ENCODE assay signal across 8 cellular contexts in genomic region chr1:25696643-25697042, GRCh38.
DNase-seq lines count a peak whose midpoint lies in the region; TF ChIP-seq lines count a peak whose summit lies in the region.
"Not testable (repeated sequence)": the region's sequence is repeated elsewhere in the genome, so short reads cannot be mapped to it uniquely, and the experiment has no call there.

No MANE protein-coding gene starts in this region.

- CTCF ChIA-PET in AG04450 (lab: Charles Lee): interaction anchor here (1.6 kb wide), 1 partner anchor 99 kb away, joined by 3 read pairs; no protein-coding TSS in a partner anchor

- H3K4me1 Mint-ChIP-seq in nephron: peaks cover 70% of the 10 kb centered on the region

- H3K27me3 ChIP-seq in AG04450 (ENCODE audit: control insufficient read depth, insufficient read depth, low read length); brain microvascular endothelial cell (replicated peaks); esophagus muscularis mucosa; spleen (replicated peaks in 1 of 7); vagina: not testable (repeated sequence)

- not testable (repeated sequence) for DNase-seq in AG04450 (ENCODE audit: low read depth, low spot score); brain microvascular endothelial cell; esophagus muscularis mucosa (ENCODE audit: extremely low spot score); spleen; vagina (ENCODE audit: extremely low spot score in 2 of 2)
- DNase-seq in activated effector memory CD4-positive, alpha-beta T cell treated with anti-CD3 and anti-CD28 coated beads, Interleukin-2, amount 50 U/mL, for 16 hours: peak; percentile 2
- DNase-seq in islet precursor cell: peak; percentile 9

- H3K36me3 ChIP-seq in brain microvascular endothelial cell (replicated peaks); esophagus muscularis mucosa; spleen; vagina: not testable (repeated sequence)

- TF ChIP-seq POLR2A in esophagus muscularis mucosa (IDR thresholded peaks at IDR 0.05; ENCODE audit: low read depth); spleen (IDR thresholded peaks at IDR 0.05); vagina (IDR thresholded peaks at IDR 0.05): not testable (repeated sequence)

- POLR2A ChIA-PET in AG04450 (lab: Yijun Ruan, JAX): not testable (repeated sequence)

- not testable (repeated sequence) for H3K36me3 Mint-ChIP-seq in nephron (ENCODE audit: low read depth)

- peak overlapping the region; percentile 70 to 97 (median 84) for H3K27ac Mint-ChIP-seq in nephron

- H3K4me1 ChIP-seq in esophagus muscularis mucosa (peaks cover 75 to 95% (median 89%) of the 10 kb centered on the region in 4 donors), spleen (peaks cover 14 to 89% (median 41%) of the 10 kb centered on the region in 6 donors), vagina (peaks cover 92% of the 10 kb centered on the region)

- not testable (repeated sequence) for H3K4me3 Mint-ChIP-seq in nephron

- TF ChIP-seq CTCF in AG04450 (IDR thresholded peaks at IDR 0.05; ENCODE audit: low read depth, low read length); brain microvascular endothelial cell (IDR thresholded peaks at IDR 0.05; ENCODE audit: low read depth, low read length, missing control alignments); esophagus muscularis mucosa (IDR thresholded peaks at IDR 0.05); nephron (IDR thresholded peaks at IDR 0.05; ENCODE audit: unreplicated experiment in 3 of 3); spleen (IDR thresholded peaks at IDR 0.05 in 8 of 11, conservative IDR thresholded peaks at IDR 0.05 in 3 of 11); vagina (IDR thresholded peaks at IDR 0.05): not testable (repeated sequence)

- peak overlapping the region; percentile 99 for H3K27ac ChIP-seq in AG04450 (ENCODE audit: low read depth, low read length)
- H3K27ac ChIP-seq in brain microvascular endothelial cell: peak overlapping the region; percentile 88
- H3K27ac ChIP-seq in esophagus muscularis mucosa (replicated peaks in 1 of 4): peak overlapping the region; percentile 84 to 92 (median 90)
- peak overlapping the region in 5 of 8 donors; percentile 68 to 79 (median 73) for H3K27ac ChIP-seq in spleen
- H3K27ac ChIP-seq in vagina: peak overlapping the region; percentile 85

- not testable (repeated sequence) for TF ChIP-seq EP300 in esophagus muscularis mucosa (IDR thresholded peaks at IDR 0.05)

- not testable (repeated sequence) for H3K9me3 Mint-ChIP-seq in nephron

- intact Hi-C loops in esophagus muscularis mucosa (cut with DNase I): loop anchor here (5.0 kb wide), 2 partner anchors 46 to 101 kb away; no protein-coding TSS in a partner anchor
- intact Hi-C loops in spleen (cut with DNase I; ENCODE audit: low total_unique reads): not testable (repeated sequence)
- intact Hi-C loops in vagina (cut with DNase I): loop anchor here (5.0 to 10.0 kb wide), 2 partner anchors 79 to 98 kb away; partner anchors contain the start of gene MAN1C1

- H3K4me3 ChIP-seq in AG04450 (ENCODE audit: low read depth, low read length); brain microvascular endothelial cell (ENCODE audit: low read depth, low read length); esophagus muscularis mucosa; spleen; vagina: not testable (repeated sequence)

- not testable (repeated sequence) for H3K27me3 Mint-ChIP-seq in nephron (ENCODE audit: low read depth)

- not testable (repeated sequence) for H3K9me3 ChIP-seq in AG04450 (ENCODE audit: control insufficient read depth, insufficient read depth, low read length); esophagus muscularis mucosa; spleen; vagina

- 93% methylated on average over 4 of the region's 4 CpGs for WGBS in esophagus muscularis mucosa
- 90 to 95% (median 93%) methylated on average over 4 of the region's 4 CpGs for WGBS in spleen, 5 donors

- in situ Hi-C loops in brain microvascular endothelial cell (cut with HindIII; ENCODE audit: low pct_ligation_motif_present, low sequenced_read_pairs): not testable (repeated sequence)
